Comparison of ENCODE assay signal across 19 cellular contexts in the genomic region with DNA sequence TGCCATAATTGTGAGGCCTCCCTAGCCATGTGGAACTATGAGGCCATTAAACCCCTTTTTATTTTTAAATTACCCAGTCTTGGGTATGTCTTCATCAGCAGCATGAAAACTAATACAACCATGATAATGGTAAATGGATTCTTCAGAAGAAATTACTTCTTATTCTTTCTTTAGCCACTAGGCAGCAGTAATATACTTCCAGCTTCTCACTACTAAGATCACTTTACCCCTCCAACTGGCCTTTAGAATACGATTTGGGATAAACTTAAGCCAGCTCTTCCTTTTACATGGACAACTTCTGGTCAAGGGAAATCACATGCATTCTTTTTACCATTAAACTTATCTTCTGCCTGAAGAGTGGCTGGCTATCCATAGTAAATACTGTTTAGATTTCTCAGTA.
DNase-seq lines count a peak whose midpoint lies in the region; ATAC-seq and TF ChIP-seq lines count a peak whose summit lies in the region.
"Had no signal": no experiment of that assay in that cellular context is flagged by ENCODE, and none has a peak within 500 bp of the region (broad histone marks: within the 10 kb centered on the region; RNA-seq: fewer than 3 reads in every experiment).

No MANE protein-coding gene starts in this region.

- H3K9me3 ChIP-seq in mammary epithelial cell (replicated peaks; ENCODE audit: insufficient read depth, low read length), result no peaks in the 10 kb centered on the region
- H3K9me3 ChIP-seq in SJCRH30 (replicated peaks), result 0 out of 2 replicates have a peak, but pooled peaks cover 4% of the 10 kb centered on the region
- peaks cover 3% of the 10 kb centered on the region for H3K9me3 ChIP-seq in lower lobe of right lung
- no peaks in the 10 kb centered on the region for H3K9me3 ChIP-seq in Peyer's patch
- H3K9me3 ChIP-seq: uterus had no signal

- POLR2A ChIA-PET in BJ (lab: Charles Lee), result no interaction called here

- in situ Hi-C loops in mammary epithelial cell (cut with MboI; ENCODE audit: low sequenced_read_pairs in 2 of 2), result no loop called here

- H2AFZ ChIP-seq in mammary epithelial cell (ENCODE audit: low read depth, low read length), result no peak overlapping the region

- intact Hi-C loops in mammary epithelial cell (cut with micrococcal nuclease), result loop anchor here (1.0 to 10.0 kb wide), 5 partner anchors 210 to 580 kb away; no protein-coding TSS in a partner anchor
- intact Hi-C loops in lower lobe of right lung (cut with DNase I), result no loop called here

- no peaks in the 10 kb centered on the region for H4K20me1 ChIP-seq in mammary epithelial cell (ENCODE audit: insufficient read depth, low read length)

- no peak for TF ChIP-seq POLR2A in Peyer's patch (IDR thresholded peaks at IDR 0.05)

- ATAC-seq in lower lobe of right lung, result no peak
- ATAC-seq: left ventricle myocardium superior; natural killer cell treated with Interleukin-12 subunit alpha and Interleukin-12 subunit beta and Interleukin-15 and Interleukin-18, amount 100 ng/mL, for 72 hours; stimulated activated memory B cell treated with anti-CD40 and anti-IgM and Interleukin-4, amounts not matched to agents 10 μg/mL and 1 μg/mL and 100 μg/mL, for 72 hours had no signal

- no peaks in the 10 kb centered on the region for H3K79me2 ChIP-seq in mammary epithelial cell (ENCODE audit: insufficient read depth, low read length)

- dilution Hi-C loops in mammary epithelial cell (cut with HindIII; ENCODE audit: low sequenced_read_pairs), result no loop called here

- H3K27me3 ChIP-seq in BJ (ENCODE audit: control insufficient read depth, insufficient read depth, low read length) (no peaks in the 10 kb centered on the region), mammary epithelial cell (ENCODE audit: insufficient read depth, low read length) (peaks cover 3% of the 10 kb centered on the region), kidney epithelial cell (ENCODE audit: control insufficient read depth, insufficient read depth, low read length) (no peaks in the 10 kb centered on the region), SJCRH30 (no peaks in the 10 kb centered on the region), lower lobe of right lung (ENCODE audit: low read depth) (no peaks in the 10 kb centered on the region), Peyer's patch (no peaks in the 10 kb centered on the region)
- H3K27me3 ChIP-seq: uterus had no signal

- peak; percentile 24 for TF ChIP-seq CTCF in BJ (IDR thresholded peaks at IDR 0.05; ENCODE audit: insufficient read depth, low read depth, low read length)
- TF ChIP-seq CTCF in LNCaP clone FGC (IDR thresholded peaks at IDR 0.05; ENCODE audit: control insufficient read depth, extremely low read depth, insufficient read depth), result peak; percentile 33; the same call in 1 of the 2 replicates
- peak; percentile 32 to 57 for TF ChIP-seq CTCF in mammary epithelial cell (conservative IDR thresholded peaks at IDR 0.05 in 1 of 2, IDR thresholded peaks at IDR 0.05 in 1 of 2; ENCODE audit: extremely low read depth in 1 of 2, insufficient read depth in 1 of 2, low read depth in 1 of 2, low read length in 2 of 2)
- TF ChIP-seq CTCF in kidney epithelial cell (IDR thresholded peaks at IDR 0.05; ENCODE audit: insufficient read depth, low read length, poor library complexity, severe bottlenecking), result peak; percentile 7
- no peak for TF ChIP-seq CTCF in lower lobe of right lung (IDR thresholded peaks at IDR 0.05)
- no peak for TF ChIP-seq CTCF in Peyer's patch (IDR thresholded peaks at IDR 0.05)

- H3K27ac ChIP-seq in mammary epithelial cell (ENCODE audit: insufficient read depth, low read depth, low read length) (no peak overlapping the region), SJCRH30 (no peak overlapping the region), lower lobe of right lung (no peak overlapping the region), Peyer's patch (no peak overlapping the region)
- H3K27ac ChIP-seq: uterus had no signal

- H3K4me2 ChIP-seq in mammary epithelial cell (ENCODE audit: insufficient read depth, low read depth, low read length), result no peak overlapping the region

- H3K9ac ChIP-seq in mammary epithelial cell (ENCODE audit: insufficient read depth, low read length), result no peak overlapping the region

- no peaks in the 10 kb centered on the region for H3K4me1 ChIP-seq in mammary epithelial cell (ENCODE audit: insufficient read depth, low read length)
- H3K4me1 ChIP-seq in SJCRH30, result no peaks in the 10 kb centered on the region
- H3K4me1 ChIP-seq in lower lobe of right lung, result no peaks in the 10 kb centered on the region
- no peaks in the 10 kb centered on the region for H3K4me1 ChIP-seq in Peyer's patch
- H3K4me1 ChIP-seq: uterus had no signal

- CTCF ChIA-PET in BJ (lab: Yijun Ruan, JAX), result interaction anchor here (1.2 kb wide), 1 partner anchor 546 kb away, joined by 3 read pairs; no protein-coding TSS in a partner anchor
- CTCF ChIA-PET in mammary epithelial cell (lab: Charles Lee; ENCODE audit: low non-redundant PET), result no interaction called here

- BruUV-seq in mammary epithelial cell (replicated peaks; lab: Mats Ljungman, UMichigan), result no TSS peak

- no peaks in the 10 kb centered on the region for H3K36me3 ChIP-seq in BJ (ENCODE audit: control insufficient read depth, insufficient read depth, low read length)
- H3K36me3 ChIP-seq in mammary epithelial cell (ENCODE audit: insufficient read depth, low read length), result no peaks in the 10 kb centered on the region
- H3K36me3 ChIP-seq in kidney epithelial cell (ENCODE audit: control insufficient read depth, insufficient read depth, low read length), result no peaks in the 10 kb centered on the region
- no peaks in the 10 kb centered on the region for H3K36me3 ChIP-seq in SJCRH30
- no peaks in the 10 kb centered on the region for H3K36me3 ChIP-seq in lower lobe of right lung
- no peaks in the 10 kb centered on the region for H3K36me3 ChIP-seq in Peyer's patch
- H3K36me3 ChIP-seq: uterus had no signal

- 45% methylated on average over 1 of the region's 1 CpG for WGBS in mammary epithelial cell (ENCODE audit: low coverage, missing lambda C conversion rate)

- DNase-seq in BJ (ENCODE audit: low read depth) (no peak), LNCaP clone FGC (ENCODE audit: low read depth) (no peak), mammary epithelial cell (peak; percentile 4), kidney epithelial cell (ENCODE audit: low read depth) (no peak), SJCRH30 (no peak), lower lobe of right lung (no peak), Peyer's patch (no peak), NCI-H1694 treated with DMSO at 0.1 percent for 48 hours (lab: John Stamatoyannopoulos, UW) (no peak)
- DNase-seq: activated effector memory CD4-positive, alpha-beta T cell treated with anti-CD3 and anti-CD28 coated beads, Interleukin-2, amount 50 U/mL, for 16 hours; CD4-positive, CD25-positive, alpha-beta regulatory T cell; EL; hypothalamus; left ventricle myocardium superior; NCI-H146; NCI-H526 treated with DMSO at 0.1 percent for 48 hours; stimulated activated CD4-positive, alpha-beta T cell treated with anti-CD3 and anti-CD28 coated beads, Interleukin-4, amount 100 ng/mL, for 4 hours; uterus had no signal

- no peak overlapping the region for H3K4me3 ChIP-seq in BJ (ENCODE audit: low read depth, low read length)
- no peak overlapping the region for H3K4me3 ChIP-seq in LNCaP clone FGC (ENCODE audit: low read depth, low read length)
- no peak overlapping the region for H3K4me3 ChIP-seq in mammary epithelial cell (replicated peaks in 1 of 3; ENCODE audit: insufficient read depth in 1 of 3, low read depth in 2 of 3, low read length in 3 of 3)
- H3K4me3 ChIP-seq in kidney epithelial cell (ENCODE audit: low read depth, low read length), result no peak overlapping the region
- H3K4me3 ChIP-seq in SJCRH30, result no peak overlapping the region
- no peak overlapping the region for H3K4me3 ChIP-seq in lower lobe of right lung
- H3K4me3 ChIP-seq in Peyer's patch, result no peak overlapping the region
- H3K4me3 ChIP-seq: uterus had no signal

Comparison
In these comparisons a context has a peak if more than half of its experiments do, and no peak if none do; other contexts are left out.
1. CTCF ChIP-seq: peak in BJ (single experiment), LNCaP clone FGC (single experiment), mammary epithelial cell (2 of 2) and kidney epithelial cell (single experiment); none in lower lobe of right lung (single experiment) and Peyer's patch (0 of 6).